ENCODE assay signal across 20 cellular contexts in genomic region chr6:130420911-130421310, GRCh38. TPM values are rescaled to one million over a fixed set of nuclear protein-coding genes. Genes with fewer than 3 reads are reported as not detected.
"Had no signal": no experiment of that assay in that cellular context is flagged by ENCODE, and none has a peak within 500 bp of the region (broad histone marks: within the 10 kb centered on the region; RNA-seq: fewer than 3 reads in every experiment).

No MANE protein-coding gene starts in this region.

- H3K9ac ChIP-seq: neural progenitor cell, parathyroid adenoma had no signal

- H3K36me3 ChIP-seq: left ventricle myocardium inferior, neural progenitor cell, thoracic aorta, upper lobe of right lung had no signal

- H3K27ac ChIP-seq: left ventricle myocardium inferior, neural progenitor cell, parathyroid adenoma, thoracic aorta, upper lobe of right lung had no signal

- H3K4me3 ChIP-seq: left ventricle myocardium inferior, mucosa of descending colon, neural progenitor cell, thoracic aorta, upper lobe of right lung had no signal

- H3K4me1 ChIP-seq: left ventricle myocardium inferior, parathyroid adenoma, upper lobe of right lung had no signal

- H3K27me3 ChIP-seq: neural progenitor cell, upper lobe of right lung had no signal

- DNase-seq: activated CD4-positive, alpha-beta T cell treated with anti-CD3 and anti-CD28 coated beads, Interleukin-2, amount 50 U/mL, for 1 hour; activated CD8-positive, alpha-beta memory T cell treated with anti-CD3 and anti-CD28 coated beads for 24 hours; activated effector memory CD4-positive, alpha-beta T cell treated with anti-CD3 and anti-CD28 coated beads, Interleukin-2, amount 50 U/mL, for 16 hours; activated naive CD4-positive, alpha-beta T cell treated with anti-CD3 and anti-CD28 coated beads, Interleukin-2, amount 50 U/mL, for 16 hours; activated T-cell treated with anti-CD3 and anti-CD28 coated beads, Interleukin-2, amount 50 U/mL, for 72 hours; aorta; effector memory CD4-positive, alpha-beta T cell; glutamatergic neuron; hippocampal formation; kidney; left ventricle myocardium inferior; mucosa of descending colon; naive B cell; stimulated activated naive B cell treated with anti-CD40 and anti-IgM and Interleukin-4, amounts not matched to agents 10 μg/mL and 1 μg/mL and 100 μg/mL, for 72 hours; upper lobe of right lung had no signal

- ATAC-seq: activated CD4-positive, CD25-positive, alpha-beta regulatory T cell treated with anti-CD3 and anti-CD28 coated beads, Interleukin-2, amount 50 U/mL, for 24 hours; activated T-cell treated with anti-CD3 and anti-CD28 coated beads, Interleukin-2, amount 50 U/mL, for 72 hours; mucosa of descending colon; sciatic nerve; stimulated activated naive B cell treated with anti-CD40 and anti-IgM and Interleukin-4, amounts not matched to agents 10 μg/mL and 1 μg/mL and 100 μg/mL, for 72 hours; upper lobe of right lung had no signal

- H3K4me2 ChIP-seq: neural progenitor cell had no signal

- H3K9me3 ChIP-seq: left ventricle myocardium inferior, mucosa of descending colon, thoracic aorta, upper lobe of right lung had no signal

- H2AFZ ChIP-seq: neural progenitor cell, parathyroid adenoma had no signal

RNA-seq across cellular contexts. Expression of gene TMEM200A, which starts 55.1 kb away (rescaled TPM):
- total RNA-seq: left ventricle myocardium inferior had no signal
